In genomic region chr7:42269161-42269560, GRCh38 we compare ENCODE assay signal across 23 cellular contexts. TPM values are rescaled to one million over a fixed set of nuclear protein-coding genes. Genes with fewer than 3 reads are reported as not detected.
DNase-seq lines count a peak whose midpoint lies in the region; ATAC-seq and TF ChIP-seq lines count a peak whose summit lies in the region.
"Had no signal": no experiment of that assay in that cellular context is flagged by ENCODE, and none has a peak within 500 bp of the region (broad histone marks: within the 10 kb centered on the region; RNA-seq: fewer than 3 reads in every experiment).

No MANE protein-coding gene starts in this region.

- no peaks in the 10 kb centered on the region for H3K27me3 ChIP-seq in A673 (replicated peaks; ENCODE audit: insufficient read depth, low read depth, low read length, poor library complexity)
- H3K27me3 ChIP-seq: MG63 had no signal

- H3K4me3 ChIP-seq in A673 (ENCODE audit: low read depth, low read length, poor library complexity, severe bottlenecking): no peak overlapping the region
- H3K4me3 ChIP-seq: A549, MG63 had no signal

- H3K36me3 ChIP-seq in A673 (ENCODE audit: insufficient read depth, low read length, poor library complexity, severe bottlenecking): no peaks in the 10 kb centered on the region
- H3K36me3 ChIP-seq: MG63 had no signal

- no TSS peak for BruUV-seq in A673 (replicated peaks; lab: Mats Ljungman, UMichigan)

- no peak overlapping the region for H3K27ac ChIP-seq in A673 (ENCODE audit: low read depth, low read length, poor library complexity, severe bottlenecking)
- H3K27ac ChIP-seq: A549, KMS-11 had no signal

- no peak overlapping the region for H3K4me3 Mint-ChIP-seq in osteocyte (ENCODE audit: unreplicated experiment)
- H3K4me3 Mint-ChIP-seq: CD14-positive monocyte had no signal

- intact Hi-C loops in A673 (cut with micrococcal nuclease; ENCODE audit: unreplicated experiment): no loop called here

- peaks cover 2% of the 10 kb centered on the region for H3K27me3 Mint-ChIP-seq in osteocyte (ENCODE audit: unreplicated experiment)

- H3K9me3 ChIP-seq in A673 (ENCODE audit: low read depth, low read length, poor library complexity, severe bottlenecking): no peaks in the 10 kb centered on the region
- H3K9me3 ChIP-seq: A549, MG63, SK-N-SH had no signal

- CTCF ChIA-PET in A673 (lab: Charles Lee): no interaction called here

- no peak for TF ChIP-seq CTCF in A673 (conservative IDR thresholded peaks at IDR 0.05; ENCODE audit: low read depth, low read length)
- no peak for TF ChIP-seq CTCF in osteocyte (IDR thresholded peaks at IDR 0.05)

- POLR2A ChIA-PET in A673 (lab: Charles Lee; ENCODE audit: low non-redundant PET): no interaction called here

- DNase-seq in A673 (ENCODE audit: low spot score): peak; percentile 39
- DNase-seq in ELR (ENCODE audit: low read depth): peak; percentile 35
- peak; percentile 66 for DNase-seq in M059J (ENCODE audit: low read depth)
- DNase-seq in dermis blood vessel endothelial cell: peak; percentile 53
- no peak for DNase-seq in AG20443 (ENCODE audit: low spot score)
- no peak for DNase-seq in osteocyte (ENCODE audit: extremely low spot score, unreplicated experiment)
- DNase-seq: DMS79 treated with DMSO at 0.1 percent for 48 hours; GOT3; MG63; NCI-H1092 treated with DMSO at 0.1 percent for 48 hours; NCI-H146; NCI-H2081 treated with DMSO at 0.1 percent for 48 hours; NK-92 treated with Interleukin-12 subunit alpha and Interleukin-12 subunit beta, amount 100 ng/mL, for 24 hours; OCI-M1; SHP77; SK-N-SH had no signal

- H3K27ac Mint-ChIP-seq in osteocyte (ENCODE audit: unreplicated experiment): no peak overlapping the region
- H3K27ac Mint-ChIP-seq: CD14-positive monocyte had no signal

- H3K4me1 ChIP-seq in A673 (ENCODE audit: insufficient read depth, low read length, poor library complexity, severe bottlenecking): peaks cover 4% of the 10 kb centered on the region
- H3K4me1 ChIP-seq: A549 had no signal

- ATAC-seq in GM18858 (IDR thresholded peaks at IDR 0.05; ENCODE audit: unreplicated experiment) (no peak), HG02763 (IDR thresholded peaks at IDR 0.05; ENCODE audit: unreplicated experiment) (no peak)
- ATAC-seq: A549, HCT116, HepG2 had no signal

- H3K36me3 Mint-ChIP-seq in osteocyte (ENCODE audit: unreplicated experiment): no peaks in the 10 kb centered on the region
- H3K36me3 Mint-ChIP-seq: CD14-positive monocyte had no signal

- H3K9me3 Mint-ChIP-seq in osteocyte (ENCODE audit: unreplicated experiment): no peaks in the 10 kb centered on the region

- peaks cover 22% of the 10 kb centered on the region for H3K4me1 Mint-ChIP-seq in osteocyte (ENCODE audit: unreplicated experiment)
- H3K4me1 Mint-ChIP-seq: CD14-positive monocyte had no signal

RNA-seq across cellular contexts. Expression of gene GLI3, which starts 32.2 kb away (rescaled TPM):
- total RNA-seq in A673 (2021): 52.6 and 58.7 TPM in 2 replicates
- 4.4 and 7.6 TPM in 2 replicates for total RNA-seq in M059J (2014; rRNA removed; shearing (Covaris generic))
- 1.0 and 1.6 TPM in 2 replicates for total RNA-seq in dermis blood vessel endothelial cell
- total RNA-seq in osteocyte: 57.0 and 57.9 TPM in 2 replicates
- total RNA-seq: HepG2 had no signal

Comparison
In these comparisons a context has a peak if more than half of its experiments do, and no peak if none do; other contexts are left out.
1. DNase-seq: peak in A673 (single experiment), ELR (single experiment), M059J (single experiment) and dermis blood vessel endothelial cell (single experiment); none in AG20443 (single experiment) and osteocyte (single experiment).